1 cellular context compared by ENCODE assay signal in the genomic region with DNA sequence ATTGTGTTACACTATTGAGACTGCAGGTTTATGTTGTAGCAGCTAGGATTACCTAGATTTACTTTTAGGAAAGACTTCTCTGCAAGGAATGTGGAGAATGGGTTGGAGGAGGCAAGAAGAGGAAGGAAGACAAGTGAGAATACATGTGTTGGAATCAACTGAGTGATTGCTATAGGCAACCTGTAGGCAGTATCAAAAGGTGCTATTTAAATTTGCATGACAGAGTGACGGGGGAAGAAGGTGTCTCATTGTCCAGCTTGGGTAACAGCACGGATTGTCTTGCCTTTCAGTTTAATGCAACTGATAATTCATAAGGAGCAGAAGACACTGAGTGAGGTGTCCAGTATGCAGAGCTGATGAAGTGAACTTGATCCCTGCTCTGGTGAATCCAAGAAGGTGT.
TF ChIP-seq lines count a peak whose summit lies in the region.

No MANE protein-coding gene starts in this region.

TF ChIP-seq in HEK293T, 16 proteins besides CTCF, POLR2A, EP300 and RAD21 (continued from another document):
- TF ChIP-seq, protein P1, sequence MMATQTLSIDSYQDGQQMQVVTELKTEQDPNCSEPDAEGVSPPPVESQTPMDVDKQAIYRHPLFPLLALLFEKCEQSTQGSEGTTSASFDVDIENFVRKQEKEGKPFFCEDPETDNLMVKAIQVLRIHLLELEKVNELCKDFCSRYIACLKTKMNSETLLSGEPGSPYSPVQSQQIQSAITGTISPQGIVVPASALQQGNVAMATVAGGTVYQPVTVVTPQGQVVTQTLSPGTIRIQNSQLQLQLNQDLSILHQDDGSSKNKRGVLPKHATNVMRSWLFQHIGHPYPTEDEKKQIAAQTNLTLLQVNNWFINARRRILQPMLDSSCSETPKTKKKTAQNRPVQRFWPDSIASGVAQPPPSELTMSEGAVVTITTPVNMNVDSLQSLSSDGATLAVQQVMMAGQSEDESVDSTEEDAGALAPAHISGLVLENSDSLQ (IDR thresholded peaks at IDR 0.05), result no peak
- no peak for TF ChIP-seq SP1 (IDR thresholded peaks at IDR 0.05)
- no peak for TF ChIP-seq TARDBP (IDR thresholded peaks at IDR 0.05)
- TF ChIP-seq HDGF (IDR thresholded peaks at IDR 0.05; ENCODE audit: borderline replicate concordance), result no peak
- no peak for TF ChIP-seq BHLHE40 (IDR thresholded peaks at IDR 0.05; ENCODE audit: borderline replicate concordance)
- TF ChIP-seq FOXM1 (IDR thresholded peaks at IDR 0.05; ENCODE audit: borderline replicate concordance), result no peak
- TF ChIP-seq NFRKB (IDR thresholded peaks at IDR 0.05), result no peak
- no peak for TF ChIP-seq FOXK2 (IDR thresholded peaks at IDR 0.05)
